14 cellular contexts compared by ENCODE assay signal in genomic region chr17:77744268-77744988, GRCh38.
"Had no signal": no experiment of that assay in that cellular context is flagged by ENCODE, and none has a peak within 500 bp of the region (broad histone marks: within the 10 kb centered on the region; RNA-seq: fewer than 3 reads in every experiment).

No MANE protein-coding gene starts in this region.

- H3K9me3 ChIP-seq: adrenal gland had no signal

- H3K27me3 ChIP-seq: adrenal gland had no signal

- ATAC-seq: activated T-helper 17 cell treated with anti-CD3 and anti-CD28 coated beads, Interleukin-2, amount 50 U/mL, for 72 hours; left colon; natural killer cell; SK-N-SH treated with all-trans-retinoic acid at 6 μM for 48 hours had no signal

- H3K36me3 ChIP-seq: adrenal gland had no signal

- H3K4me3 ChIP-seq: adrenal gland, coronary artery had no signal

- H3K4me1 ChIP-seq: adrenal gland had no signal

- DNase-seq: activated CD4-positive, alpha-beta T cell treated with anti-CD3 and anti-CD28 coated beads, Interleukin-2, amount 10 ng/mL, durations not matched to agents 7 days and 5 days; activated CD4-positive, CD25-positive, alpha-beta regulatory T cell; activated CD8-positive, alpha-beta memory T cell treated with anti-CD3 and anti-CD28 coated beads for 24 hours; activated naive CD4-positive, alpha-beta T cell treated with anti-CD3 and anti-CD28 coated beads, Interleukin-2, amount 10 ng/mL, durations not matched to agents 7 days and 5 days; central memory CD4-positive, alpha-beta T cell; effector CD4-positive, alpha-beta T cell; mammary epithelial cell; natural killer cell; small intestine had no signal

- H3K27ac ChIP-seq: adrenal gland, coronary artery had no signal
